In the genomic region with DNA sequence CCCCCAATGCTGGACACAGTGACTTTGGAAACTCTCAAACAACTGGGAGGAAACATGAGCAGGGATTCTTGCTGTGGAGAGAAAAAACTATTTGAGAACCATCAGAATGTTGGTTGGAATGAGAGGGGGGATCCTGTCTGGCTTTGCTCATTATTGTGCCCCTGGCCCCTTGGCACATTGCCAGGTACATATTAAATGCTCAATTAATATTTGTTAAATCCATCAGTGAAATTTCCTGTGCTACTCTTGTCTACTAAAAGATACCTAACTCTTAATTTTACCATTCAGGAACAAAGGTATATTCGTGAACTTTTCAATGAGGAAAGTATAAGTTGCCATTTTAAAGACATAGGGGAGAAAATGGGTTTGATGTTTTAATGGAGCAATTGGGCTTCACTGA, we compare ENCODE assay signal across 28 cellular contexts.
"Had no signal": no experiment of that assay in that cellular context is flagged by ENCODE, and none has a peak within 500 bp of the region (broad histone marks: within the 10 kb centered on the region; RNA-seq: fewer than 3 reads in every experiment).

No MANE protein-coding gene starts in this region.

- H3K4me3 Mint-ChIP-seq: dendritic cell treated with granulocyte-macrophage colony-stimulating factor and Interleukin-4, amounts not matched to agents 40 ng/mL and 50 ng/mL, for 4 days; effector memory CD8-positive, alpha-beta T cell; endodermal cell had no signal

- DNase-seq: colonic mucosa; cortex of kidney; dermis blood vessel endothelial cell; dorsolateral prefrontal cortex; effector CD4-positive, alpha-beta T cell; effector CD8-positive, alpha-beta T cell; effector memory CD4-positive, alpha-beta T cell; effector memory CD8-positive, alpha-beta T cell; endodermal cell; erythroblast; esophagus squamous epithelium; foreskin keratinocyte; foreskin melanocyte; gastrocnemius medialis; glutamatergic neuron; head of caudate nucleus; heart left ventricle; heart right ventricle had no signal

- H3K4me1 ChIP-seq: colonic mucosa, esophagus muscularis mucosa, esophagus squamous epithelium, foreskin keratinocyte, gastrocnemius medialis, gastroesophageal sphincter, heart left ventricle, heart right ventricle had no signal

- H3K4me1 Mint-ChIP-seq: endodermal cell had no signal

- ATAC-seq: effector memory CD8-positive, alpha-beta T cell; esophagus mucosa; foreskin keratinocyte; gastrocnemius medialis; gastroesophageal sphincter; heart left ventricle; heart right ventricle had no signal

- H3K4me3 ChIP-seq: colonic mucosa, coronary artery, dorsolateral prefrontal cortex, esophagus muscularis mucosa, esophagus squamous epithelium, gastrocnemius medialis, gastroesophageal sphincter, heart left ventricle, heart right ventricle had no signal

- H3K27me3 Mint-ChIP-seq: dendritic cell treated with granulocyte-macrophage colony-stimulating factor and Interleukin-4, amounts not matched to agents 40 ng/mL and 50 ng/mL, for 4 days; effector memory CD8-positive, alpha-beta T cell had no signal

- H3K27ac ChIP-seq: colonic mucosa, coronary artery, dorsolateral prefrontal cortex, epithelial cell of prostate, esophagus muscularis mucosa, esophagus squamous epithelium, foreskin keratinocyte, gastrocnemius medialis, gastroesophageal sphincter, heart left ventricle, heart right ventricle had no signal

- H3K27ac Mint-ChIP-seq: dendritic cell treated with granulocyte-macrophage colony-stimulating factor and Interleukin-4, amounts not matched to agents 40 ng/mL and 50 ng/mL, for 4 days; effector memory CD8-positive, alpha-beta T cell; endodermal cell had no signal

- H3K36me3 ChIP-seq: colonic mucosa, esophagus muscularis mucosa, esophagus squamous epithelium, gastrocnemius medialis, gastroesophageal sphincter, heart left ventricle, heart right ventricle had no signal

- H3K27me3 ChIP-seq: colonic mucosa, esophagus muscularis mucosa, esophagus squamous epithelium, foreskin keratinocyte, gastrocnemius medialis, heart left ventricle, heart right ventricle had no signal

- H3K9me3 ChIP-seq: colonic mucosa, esophagus squamous epithelium, gastrocnemius medialis had no signal

- FAIRE-seq: colon, endometrium, endothelial cell of umbilical vein, frontal cortex had no signal
